20 cellular contexts compared by ENCODE assay signal in the genomic region with DNA sequence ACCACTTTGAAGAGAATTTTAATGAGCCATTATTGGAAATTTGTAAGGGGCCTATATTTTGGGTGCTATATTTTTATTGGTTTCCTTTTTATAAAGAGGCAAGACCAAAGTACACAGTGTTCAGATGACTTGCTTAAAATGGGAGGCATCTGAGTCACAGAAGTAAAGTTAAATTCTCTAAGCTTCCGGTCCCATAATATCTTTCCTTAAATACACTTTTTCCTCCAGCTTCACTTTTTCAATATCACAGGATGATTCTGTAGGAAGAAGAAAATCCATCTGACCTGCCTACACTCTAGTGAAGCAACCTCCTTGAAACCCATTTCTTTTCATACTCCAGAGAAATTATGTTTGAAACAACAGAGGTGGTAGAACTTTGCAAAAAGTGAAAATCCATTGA.
"Had no signal": no experiment of that assay in that cellular context is flagged by ENCODE, and none has a peak within 500 bp of the region (broad histone marks: within the 10 kb centered on the region; RNA-seq: fewer than 3 reads in every experiment).

No MANE protein-coding gene starts in this region.

- H3K9me3 ChIP-seq: ovary had no signal

- H3K4me3 ChIP-seq: coronary artery, lower lobe of right lung, ovary, skin epidermis, tibial nerve, upper lobe of left lung had no signal

- H3K36me3 Mint-ChIP-seq: immature natural killer cell, natural killer cell had no signal

- DNase-seq: dermis blood vessel endothelial cell; hypothalamus; immature natural killer cell; islet precursor cell; kidney glomerular epithelial cell; left colon; left ventricle myocardium superior; lower lobe of right lung; natural killer cell; occipital lobe; ovary; stimulated activated CD4-positive, alpha-beta T cell treated with anti-CD3 and anti-CD28 coated beads, Interleukin-15, amount 100 ng/mL, for 24 hours; stimulated activated CD4-positive, alpha-beta T cell treated with anti-CD3 and anti-CD28 coated beads, Interleukin-2, amount 100 ng/mL, for 48 hours; stimulated activated naive B cell treated with anti-CD40 and anti-IgM and Interleukin-4, amounts not matched to agents 10 μg/mL and 1 μg/mL and 100 μg/mL, for 72 hours; stimulated activated naive CD8-positive, alpha-beta T cell treated with anti-CD3 and anti-CD28 coated beads, Interleukin-15, amount 100 ng/mL, for 72 hours; upper lobe of left lung had no signal

- H3K36me3 ChIP-seq: lower lobe of right lung, ovary, tibial nerve, upper lobe of left lung had no signal

- H3K4me1 ChIP-seq: lower lobe of right lung, tibial nerve, upper lobe of left lung had no signal

- ATAC-seq: left colon; left ventricle myocardium superior; lower lobe of right lung; natural killer cell; sciatic nerve; stimulated activated naive B cell treated with anti-CD40 and anti-IgM and Interleukin-4, amounts not matched to agents 10 μg/mL and 1 μg/mL and 100 μg/mL, for 72 hours; stimulated activated naive CD8-positive, alpha-beta T cell treated with anti-CD3 and anti-CD28 coated beads, Interleukin-15, amount 100 ng/mL, for 72 hours had no signal

- H3K9me3 Mint-ChIP-seq: natural killer cell had no signal

- H3K27ac ChIP-seq: coronary artery, lower lobe of right lung, ovary, skin epidermis, tibial nerve, upper lobe of left lung had no signal

- H3K27ac Mint-ChIP-seq: immature natural killer cell; natural killer cell; stimulated activated naive B cell treated with anti-CD40 and anti-IgM and Interleukin-4, amounts not matched to agents 10 μg/mL and 1 μg/mL and 100 μg/mL, for 72 hours; stimulated activated naive CD8-positive, alpha-beta T cell treated with anti-CD3 and anti-CD28 coated beads, Interleukin-15, amount 100 ng/mL, for 72 hours had no signal

- H3K27me3 ChIP-seq: ovary, tibial nerve, upper lobe of left lung had no signal
